In the genomic region with DNA sequence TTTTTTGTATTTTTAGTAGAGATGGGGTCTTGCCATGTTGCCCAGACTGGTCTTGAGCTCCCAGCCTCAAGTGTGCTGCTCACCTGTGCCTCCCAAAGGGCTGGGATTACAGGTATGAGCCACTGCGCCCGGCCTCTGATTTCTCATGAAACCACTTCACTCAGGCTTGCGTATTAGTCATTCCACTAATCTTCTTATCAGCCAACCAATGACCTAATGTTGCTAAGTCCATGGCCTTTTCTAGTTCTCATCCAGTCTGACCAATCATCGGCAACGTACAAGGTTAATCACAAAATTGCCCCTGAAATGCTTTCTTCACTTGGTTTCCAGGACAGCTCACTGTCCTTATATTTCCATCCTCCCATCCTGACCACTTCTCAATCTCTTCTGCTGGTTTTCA, we compare ENCODE assay signal across 30 cellular contexts.
"Had no signal": no experiment of that assay in that cellular context is flagged by ENCODE, and none has a peak within 500 bp of the region (broad histone marks: within the 10 kb centered on the region; RNA-seq: fewer than 3 reads in every experiment).

No MANE protein-coding gene starts in this region.

- H3K4me3 ChIP-seq: ascending aorta, breast epithelium, cardiac muscle cell, colonic mucosa, esophagus squamous epithelium had no signal

- DNase-seq: activated CD4-positive, alpha-beta memory T cell treated with anti-CD3 and anti-CD28 coated beads for 36 hours; activated CD4-positive, alpha-beta T cell treated with anti-CD3 and anti-CD28 coated beads for 36 hours; activated CD4-positive, alpha-beta T cell treated with anti-CD3 and anti-CD28 coated beads, Interleukin-2, amount 10 ng/mL, durations not matched to agents 24 days and 14 days; activated CD4-positive, CD25-positive, alpha-beta regulatory T cell; activated CD4-positive, CD25-positive, alpha-beta regulatory T cell treated with anti-CD3 and anti-CD28 coated beads, Interleukin-2, amount 50 U/mL, for 72 hours; activated CD8-positive, alpha-beta memory T cell treated with anti-CD3 and anti-CD28 coated beads, Interleukin-2, amount 50 U/mL, for 48 hours; activated CD8-positive, alpha-beta T cell treated with anti-CD3 and anti-CD28 coated beads, Interleukin-2, amount 10 ng/mL, durations not matched to agents 7 days and 5 days; activated gamma-delta T cell; activated naive CD4-positive, alpha-beta T cell; activated naive CD4-positive, alpha-beta T cell treated with anti-CD3 and anti-CD28 coated beads, Interleukin-2, amount 10 ng/mL, durations not matched to agents 7 days and 5 days; activated naive CD8-positive, alpha-beta T cell treated with anti-CD3 and anti-CD28 coated beads, Interleukin-2, amount 10 ng/mL, durations not matched to agents 7 days and 5 days; activated T-cell treated with anti-CD3 and anti-CD28 coated beads for 4 hours; activated T-cell treated with anti-CD3 and anti-CD28 coated beads, Interleukin-2, amount 50 U/mL, for 24 hours; activated T-cell treated with anti-CD3 and anti-CD28 coated beads, Interleukin-2, amount 50 U/mL, for 72 hours; central memory CD4-positive, alpha-beta T cell; cerebellar nuclear complex; colonic mucosa; effector CD8-positive, alpha-beta T cell; esophagus squamous epithelium; foreskin melanocyte; head of caudate nucleus; T-helper 17 cell; T1000 had no signal

- FAIRE-seq: endometrium, endothelial cell of umbilical vein had no signal

- H3K27me3 ChIP-seq: ascending aorta, breast epithelium, cardiac muscle cell, colonic mucosa had no signal

- H3K9me3 ChIP-seq: ascending aorta, breast epithelium, colonic mucosa, esophagus squamous epithelium had no signal

- ATAC-seq: activated CD4-positive, alpha-beta T cell treated with anti-CD3 and anti-CD28 coated beads for 36 hours; activated CD8-positive, alpha-beta T cell treated with anti-CD3 and anti-CD28 coated beads, Interleukin-2, amount 10 ng/mL, durations not matched to agents 7 days and 5 days; activated naive CD4-positive, alpha-beta T cell treated with anti-CD3 and anti-CD28 coated beads, Interleukin-2, amount 50 U/mL, for 72 hours; activated T-cell treated with anti-CD3 and anti-CD28 coated beads, Interleukin-2, amount 50 U/mL, for 72 hours; T-helper 17 cell had no signal

- H3K4me1 ChIP-seq: ascending aorta, breast epithelium, colonic mucosa, esophagus squamous epithelium had no signal

- H3K36me3 ChIP-seq: ascending aorta, breast epithelium, cardiac muscle cell, colonic mucosa, esophagus squamous epithelium had no signal

- H3K27ac ChIP-seq: ascending aorta, breast epithelium, cardiac muscle cell, colonic mucosa, epithelial cell of prostate, esophagus squamous epithelium had no signal
